Comparison of ENCODE assay signal across 11 cellular contexts in genomic region chr16:79845006-79845733, GRCh38.
A peak's percentile ranks its signal among the peaks of the same experiment; 100 is the strongest.
DNase-seq lines count a peak whose midpoint lies in the region; ATAC-seq and TF ChIP-seq lines count a peak whose summit lies in the region.
"Had no signal": no experiment of that assay in that cellular context is flagged by ENCODE, and none has a peak within 500 bp of the region (broad histone marks: within the 10 kb centered on the region; RNA-seq: fewer than 3 reads in every experiment).

No MANE protein-coding gene starts in this region.

- peak; percentile 88 for ATAC-seq in GM18517 (IDR thresholded peaks at IDR 0.05; ENCODE audit: unreplicated experiment)
- peak; percentile 86 for ATAC-seq in GM21360 (IDR thresholded peaks at IDR 0.05; ENCODE audit: unreplicated experiment)
- ATAC-seq in HG03045 (IDR thresholded peaks at IDR 0.05; ENCODE audit: unreplicated experiment), result peak; percentile 84
- ATAC-seq in omental fat pad (ENCODE audit: low FRiP score), result no peak
- ATAC-seq: Panc1 had no signal

- H3K9me3 Mint-ChIP-seq in activated CD4-positive, alpha-beta memory T cell treated with anti-CD3 and anti-CD28 coated beads for 36 hours, result peaks cover 2% of the 10 kb centered on the region
- H3K9me3 Mint-ChIP-seq: activated B cell treated with CpG ODN at 0.5 μM for 24 hours had no signal

- H3K27ac Mint-ChIP-seq in activated CD4-positive, alpha-beta memory T cell treated with anti-CD3 and anti-CD28 coated beads for 36 hours, result peak overlapping the region; percentile 69
- H3K27ac Mint-ChIP-seq: activated B cell treated with CpG ODN at 0.5 μM for 24 hours had no signal

- DNase-seq in activated CD4-positive, alpha-beta memory T cell treated with anti-CD3 and anti-CD28 coated beads for 36 hours, result peak; percentile 58
- DNase-seq in activated gamma-delta T cell treated with Interleukin-2 at 50 U/mL for 16 hours (no peak), NCI-H1417 treated with DMSO at 0.1 percent for 48 hours (lab: John Stamatoyannopoulos, UW) (no peak), omental fat pad (ENCODE audit: low spot score) (no peak)
- DNase-seq in NK-92 treated with Interleukin-12 subunit alpha and Interleukin-12 subunit beta, amount 100 ng/mL, for 24 hours (lab: John Stamatoyannopoulos, UW), result no peak
- DNase-seq: activated B cell treated with CpG ODN at 0.5 μM for 24 hours, anterior cingulate cortex had no signal

- intact Hi-C loops in activated CD4-positive, alpha-beta memory T cell treated with anti-CD3 and anti-CD28 coated beads for 36 hours (cut with micrococcal nuclease), result loop anchor here (10.0 kb wide), 3 partner anchors 560 to 950 kb away; no protein-coding TSS in a partner anchor

- H3K4me3 Mint-ChIP-seq in activated CD4-positive, alpha-beta memory T cell treated with anti-CD3 and anti-CD28 coated beads for 36 hours, result peak overlapping the region; percentile 45
- H3K4me3 Mint-ChIP-seq: activated B cell treated with CpG ODN at 0.5 μM for 24 hours had no signal

- no peak for TF ChIP-seq CTCF in omental fat pad (IDR thresholded peaks at IDR 0.05)

- H3K36me3 Mint-ChIP-seq in activated CD4-positive, alpha-beta memory T cell treated with anti-CD3 and anti-CD28 coated beads for 36 hours, result no peaks in the 10 kb centered on the region

- POLR2A ChIA-PET in activated CD4-positive, alpha-beta memory T cell treated with anti-CD3 and anti-CD28 coated beads for 36 hours (lab: Charles Lee), result no interaction called here

- peaks cover 5% of the 10 kb centered on the region for H3K27me3 Mint-ChIP-seq in activated CD4-positive, alpha-beta memory T cell treated with anti-CD3 and anti-CD28 coated beads for 36 hours

- peaks cover 40% of the 10 kb centered on the region for H3K4me1 Mint-ChIP-seq in activated CD4-positive, alpha-beta memory T cell treated with anti-CD3 and anti-CD28 coated beads for 36 hours (ENCODE audit: low read depth)

- CTCF ChIA-PET in activated CD4-positive, alpha-beta memory T cell treated with anti-CD3 and anti-CD28 coated beads for 36 hours (lab: Charles Lee), result interaction anchor here (0.8 kb wide), 1 partner anchor 132 kb away, joined by 3 read pairs; no protein-coding TSS in a partner anchor
